8 cellular contexts compared by ENCODE assay signal in the genomic region with DNA sequence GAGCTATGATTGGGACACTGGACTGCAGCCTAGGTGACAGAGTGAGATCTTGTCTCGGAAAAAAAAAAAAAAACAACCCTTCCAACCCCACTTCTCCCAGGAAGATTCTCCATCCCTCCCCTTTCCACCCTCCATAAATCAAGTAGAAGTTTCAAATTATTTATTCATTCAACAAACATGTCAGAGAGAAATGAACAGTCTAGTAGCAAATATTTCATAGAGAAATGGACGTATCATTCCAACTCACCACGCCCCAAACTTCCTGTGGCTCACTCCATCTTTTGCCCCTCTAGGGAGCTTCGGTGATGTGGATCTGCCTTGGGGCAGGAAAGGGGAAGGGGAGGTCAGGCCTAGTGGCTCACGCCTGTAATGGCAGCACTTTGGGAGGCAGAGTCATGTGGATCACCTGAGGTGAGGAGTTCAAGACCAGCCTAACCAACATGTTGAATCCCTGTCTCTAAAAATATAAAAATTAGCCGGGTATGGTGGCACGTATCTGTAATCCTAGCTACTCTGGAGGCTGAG. TPM values are rescaled to one million over a fixed set of nuclear protein-coding genes. Genes with fewer than 3 reads are reported as not detected.
DNase-seq lines count a peak whose midpoint lies in the region; ATAC-seq and TF ChIP-seq lines count a peak whose summit lies in the region.

No MANE protein-coding gene starts in this region.

- H3K27me3 ChIP-seq in WERI-Rb-1 (ENCODE audit: insufficient read depth, low read depth, severe bottlenecking) (no peaks in the 10 kb centered on the region), right cardiac atrium (ENCODE audit: control insufficient read depth, insufficient read depth) (no peaks in the 10 kb centered on the region)

- TF ChIP-seq CTCF in HFF-Myc (IDR thresholded peaks at IDR 0.05; ENCODE audit: low read depth, low read length, missing control alignments) (no peak), WERI-Rb-1 (IDR thresholded peaks at IDR 0.05; ENCODE audit: low read depth, low read length) (no peak), omental fat pad (IDR thresholded peaks at IDR 0.05) (no peak)

- no peaks in the 10 kb centered on the region for H3K4me1 ChIP-seq in right cardiac atrium (ENCODE audit: control insufficient read depth, insufficient read depth, low read length)

- peaks cover 43% of the 10 kb centered on the region for H3K4me1 Mint-ChIP-seq in stimulated activated memory B cell treated with anti-CD40 and anti-IgM and Interleukin-4, amounts not matched to agents 10 μg/mL and 1 μg/mL and 100 μg/mL, for 72 hours

- peak overlapping the region; percentile 82 for H3K27ac Mint-ChIP-seq in stimulated activated memory B cell treated with anti-CD40 and anti-IgM and Interleukin-4, amounts not matched to agents 10 μg/mL and 1 μg/mL and 100 μg/mL, for 72 hours

- H3K4me3 ChIP-seq in HFF-Myc (replicated peaks; ENCODE audit: low read depth, low read length) (peak overlapping the region; percentile 76), WERI-Rb-1 (ENCODE audit: low read depth, low read length) (peak overlapping the region; percentile 77), right cardiac atrium (ENCODE audit: low read length) (peak overlapping the region; percentile 69)

- peaks cover 22% of the 10 kb centered on the region for H3K36me3 ChIP-seq in WERI-Rb-1

- 58% methylated on average over 7 of the region's 7 CpGs for WGBS in right cardiac atrium

- H3K27ac ChIP-seq in WERI-Rb-1 (peak overlapping the region; percentile 71), right cardiac atrium (ENCODE audit: low read length) (peak overlapping the region; percentile 13)

- ATAC-seq in right cardiac atrium (no peak), esophagus mucosa (no peak), omental fat pad (ENCODE audit: low FRiP score) (no peak)
- ATAC-seq in stimulated activated memory B cell treated with anti-CD40 and anti-IgM and Interleukin-4, amounts not matched to agents 10 μg/mL and 1 μg/mL and 100 μg/mL, for 72 hours: no peak

- H3K9me3 ChIP-seq in WERI-Rb-1 (ENCODE audit: severe bottlenecking) (no peaks in the 10 kb centered on the region), right cardiac atrium (ENCODE audit: control insufficient read depth, low read length) (no peaks in the 10 kb centered on the region)

- H3K36me3 Mint-ChIP-seq in stimulated activated memory B cell treated with anti-CD40 and anti-IgM and Interleukin-4, amounts not matched to agents 10 μg/mL and 1 μg/mL and 100 μg/mL, for 72 hours: peaks cover 10% of the 10 kb centered on the region

- H3K4me3 Mint-ChIP-seq in stimulated activated memory B cell treated with anti-CD40 and anti-IgM and Interleukin-4, amounts not matched to agents 10 μg/mL and 1 μg/mL and 100 μg/mL, for 72 hours: peak overlapping the region; percentile 85

- no peaks in the 10 kb centered on the region for H3K27me3 Mint-ChIP-seq in stimulated activated memory B cell treated with anti-CD40 and anti-IgM and Interleukin-4, amounts not matched to agents 10 μg/mL and 1 μg/mL and 100 μg/mL, for 72 hours

- no peaks in the 10 kb centered on the region for H3K9me3 Mint-ChIP-seq in stimulated activated memory B cell treated with anti-CD40 and anti-IgM and Interleukin-4, amounts not matched to agents 10 μg/mL and 1 μg/mL and 100 μg/mL, for 72 hours

- DNase-seq in HFF-Myc (ENCODE audit: extremely low read depth, low read depth): no peak
- DNase-seq in WERI-Rb-1: no peak
- DNase-seq in right cardiac atrium: no peak
- no peak for DNase-seq in omental fat pad (ENCODE audit: low spot score)
- no peak for DNase-seq in stimulated activated CD4-positive, alpha-beta T cell treated with anti-CD3 and anti-CD28 coated beads, Interleukin-2, amount 100 ng/mL, for 48 hours
- no peak for DNase-seq in SKM-1 treated with dmso at 0.1 percent for 144 hours (lab: John Stamatoyannopoulos, UW; ENCODE audit: unreplicated experiment)

- intact Hi-C loops in right cardiac atrium (cut with DNase I): no loop called here

RNA-seq across cellular contexts. Expression of gene TRAPPC14, which starts 0.6 kb away (rescaled TPM):
- total RNA-seq in right cardiac atrium (10 to 100 TPM in 2 of 4 donors, 1 to 10 TPM in 2; 7.2 to 11.5 (median 9.7) TPM), esophagus mucosa (16.3 TPM), omental fat pad (10 to 100 TPM in 2 of 4 donors, 1 to 10 TPM in 2; 5.7 to 13.2 (median 10.6) TPM)
- polyA plus RNA-seq in right cardiac atrium: 7.7 TPM

RNA-seq across cellular contexts. Expression of gene GAL3ST4, which starts 9.3 kb away (rescaled TPM):
- total RNA-seq in right cardiac atrium: 1 to 10 TPM; 2.0 to 3.5 (median 2.3) TPM
- 1.7 TPM for polyA plus RNA-seq in right cardiac atrium
- total RNA-seq in esophagus mucosa: 5.6 TPM
- total RNA-seq in omental fat pad: 1 to 10 TPM in 2 of 4 donors, under 1 TPM in 2; 0.75 to 2.2 (median 1.1) TPM

RNA-seq across cellular contexts. Expression of gene LAMTOR4, which starts 10.4 kb away (rescaled TPM):
- total RNA-seq in right cardiac atrium: 100 to 1,000 TPM in 2 of 4 donors, 10 to 100 TPM in 2; 88.7 to 118 (median 108) TPM
- 193 TPM for polyA plus RNA-seq in right cardiac atrium
- total RNA-seq in esophagus mucosa: 71.1 TPM
- total RNA-seq in omental fat pad: 100 to 1,000 TPM; 183 to 194 (median 184) TPM

RNA-seq across cellular contexts. Expression of gene GPC2, which starts 18.0 kb away (rescaled TPM):
- total RNA-seq in right cardiac atrium: under 1 TPM; 0.09 to 0.78 (median 0.29) TPM
- polyA plus RNA-seq in right cardiac atrium: 0.38 TPM
- total RNA-seq in esophagus mucosa: 0.20 TPM
- total RNA-seq in omental fat pad: under 1 TPM in 1 of 4 donors, not detected in 3; 0.48 TPM

RNA-seq across cellular contexts. Expression of gene STAG3, which starts 18.6 kb away (rescaled TPM):
- total RNA-seq in right cardiac atrium (1 to 10 TPM in 1 of 4 donors, under 1 TPM in 2, not detected in 1; 0.64 to 1.1 (median 0.91) TPM), esophagus mucosa (0.48 TPM), omental fat pad (1 to 10 TPM in 1 of 4 donors, under 1 TPM in 3; 0.28 to 1.7 (median 0.85) TPM)
- polyA plus RNA-seq in right cardiac atrium: 0.41 TPM
